ENCODE assay signal across 15 cellular contexts in the genomic region with DNA sequence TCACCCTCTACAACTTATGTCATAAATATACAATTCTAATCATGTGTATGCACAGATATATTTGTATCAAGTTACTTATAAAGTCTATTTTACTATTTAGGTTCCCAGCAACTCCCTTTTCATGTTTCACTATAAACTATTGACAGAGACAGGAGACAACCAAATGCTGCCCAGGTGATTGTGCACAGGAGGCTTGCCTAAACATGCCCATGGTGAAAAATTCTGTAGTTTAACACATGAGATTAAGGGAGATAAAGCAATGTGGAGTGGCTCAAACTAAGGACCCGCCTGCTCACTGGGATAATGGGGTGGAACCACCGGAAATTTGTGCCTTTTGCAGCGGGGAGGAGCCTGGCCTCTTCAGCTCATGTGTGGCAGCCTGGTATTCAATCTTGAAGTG.
DNase-seq lines count a peak whose midpoint lies in the region; FAIRE-seq and TF ChIP-seq lines count a peak whose summit lies in the region.
"Had no signal": no experiment of that assay in that cellular context is flagged by ENCODE, and none has a peak within 500 bp of the region (broad histone marks: within the 10 kb centered on the region; RNA-seq: fewer than 3 reads in every experiment).

No MANE protein-coding gene starts in this region.

- peaks cover 27% of the 10 kb centered on the region for H3K4me1 Mint-ChIP-seq in neural progenitor cell
- H3K4me1 Mint-ChIP-seq: IgD-negative memory B cell had no signal

- H3K4me1 ChIP-seq in neural progenitor cell (no peaks in the 10 kb centered on the region), spleen (no peaks in the 10 kb centered on the region), SK-N-SH (ENCODE audit: control insufficient read depth in 1 of 2, insufficient read depth in 2 of 2, low read depth in 1 of 2, low read length in 1 of 2) (no peaks in the 10 kb centered on the region)
- H3K4me1 ChIP-seq: Caco-2, Peyer's patch, SJCRH30 had no signal

- H3K36me3 ChIP-seq in bronchial epithelial cell (ENCODE audit: control insufficient read depth, insufficient read depth, low read length) (no peaks in the 10 kb centered on the region), neural progenitor cell (no peaks in the 10 kb centered on the region), spleen (no peaks in the 10 kb centered on the region), SK-N-SH (replicated peaks in 1 of 2; ENCODE audit: control insufficient read depth in 1 of 2, insufficient read depth in 2 of 2, low read length in 1 of 2) (no peaks in the 10 kb centered on the region)
- H3K36me3 ChIP-seq: Peyer's patch, SJCRH30 had no signal

- no peak overlapping the region for H3K4me3 Mint-ChIP-seq in neural progenitor cell
- H3K4me3 Mint-ChIP-seq: IgD-negative memory B cell had no signal

- no peaks in the 10 kb centered on the region for H3K36me3 Mint-ChIP-seq in neural progenitor cell
- H3K36me3 Mint-ChIP-seq: IgD-negative memory B cell had no signal

- no peak for TF ChIP-seq RAD21 in SK-N-SH (IDR thresholded peaks at IDR 0.05; ENCODE audit: low read length)

- no peak overlapping the region for H3K27ac ChIP-seq in neural progenitor cell
- H3K27ac ChIP-seq in spleen, result no peak overlapping the region
- H3K27ac ChIP-seq in SK-N-SH (ENCODE audit: low read depth in 2 of 2, low read length in 1 of 2), result no peak overlapping the region
- H3K27ac ChIP-seq: Peyer's patch, SJCRH30 had no signal

- H3K27me3 ChIP-seq in bronchial epithelial cell (ENCODE audit: control insufficient read depth, insufficient read depth, low read length), result no peaks in the 10 kb centered on the region
- no peaks in the 10 kb centered on the region for H3K27me3 ChIP-seq in neural progenitor cell
- no peaks in the 10 kb centered on the region for H3K27me3 ChIP-seq in spleen (replicated peaks in 1 of 7)
- H3K27me3 ChIP-seq in SK-N-SH (ENCODE audit: insufficient read depth), result no peaks in the 10 kb centered on the region
- H3K27me3 ChIP-seq: Peyer's patch, SJCRH30 had no signal

- peak overlapping the region; percentile 55 for H2AFZ ChIP-seq in neural progenitor cell (replicated peaks)
- H2AFZ ChIP-seq in SK-N-SH (ENCODE audit: low read depth), result no peak overlapping the region

- no peaks in the 10 kb centered on the region for H3K9me3 Mint-ChIP-seq in neural progenitor cell

- H3K27ac Mint-ChIP-seq in neural progenitor cell, result no peak overlapping the region
- H3K27ac Mint-ChIP-seq: IgD-negative memory B cell had no signal

- H3K4me2 ChIP-seq in neural progenitor cell, result no peak overlapping the region
- no peak overlapping the region for H3K4me2 ChIP-seq in SK-N-SH

- peaks cover 3% of the 10 kb centered on the region; the same call in 1 of the 2 replicates for H3K9me2 ChIP-seq in SK-N-SH

- H3K27me3 Mint-ChIP-seq in neural progenitor cell (ENCODE audit: insufficient read depth, low read depth), result no peaks in the 10 kb centered on the region
- H3K27me3 Mint-ChIP-seq: IgD-negative memory B cell had no signal

- TF ChIP-seq CTCF in bronchial epithelial cell (IDR thresholded peaks at IDR 0.05; ENCODE audit: insufficient read depth, low read length, severe bottlenecking) (no peak), neural progenitor cell (IDR thresholded peaks at IDR 0.05) (no peak), spleen (IDR thresholded peaks at IDR 0.05 in 8 of 11, conservative IDR thresholded peaks at IDR 0.05 in 3 of 11) (no peak), SK-N-SH (IDR thresholded peaks at IDR 0.05) (no peak)

- no peaks in the 10 kb centered on the region for H4K20me1 ChIP-seq in neural progenitor cell (ENCODE audit: low read depth)
- no peaks in the 10 kb centered on the region for H4K20me1 ChIP-seq in SK-N-SH (ENCODE audit: insufficient read depth)

- intact Hi-C loops in spleen (cut with DNase I; ENCODE audit: low total_unique reads), result no loop called here

- H3K9me3 ChIP-seq in neural progenitor cell (ENCODE audit: low read depth) (no peaks in the 10 kb centered on the region), spleen (peaks cover 0 to 5% (median 0%) of the 10 kb centered on the region in 8 donors), SK-N-SH (no peaks in the 10 kb centered on the region)
- H3K9me3 ChIP-seq: Caco-2, Peyer's patch, SJCRH30 had no signal

- no peaks in the 10 kb centered on the region for H3F3A ChIP-seq in neural progenitor cell (ENCODE audit: low read depth)
- no peaks in the 10 kb centered on the region for H3F3A ChIP-seq in SK-N-SH (replicated peaks; ENCODE audit: insufficient read depth)

- no peak for TF ChIP-seq EP300 in SK-N-SH (IDR thresholded peaks at IDR 0.05; ENCODE audit: borderline replicate concordance in 1 of 2, low read depth in 1 of 2, low read length in 1 of 2)

- 63 to 78% (median 74%) methylated on average over 3 of the region's 3 CpGs for WGBS in spleen, 5 donors
- 15% methylated on average over 2 of the region's 3 CpGs for WGBS in SK-N-SH (ENCODE audit: low lambda C conversion rate)

- POLR2A ChIA-PET in SK-N-SH (lab: Yijun Ruan, JAX), result no interaction called here

- CTCF ChIA-PET in SK-N-SH (lab: Yijun Ruan, JAX), result interaction anchor here (0.6 kb wide), 1 partner anchor 55 kb away, joined by 3 read pairs; no protein-coding TSS in a partner anchor

- no peak for TF ChIP-seq POLR2A in spleen (IDR thresholded peaks at IDR 0.05)

- no peak for FAIRE-seq in bronchial epithelial cell (lab: Jason Lieb, UNC)

- H3K4me3 ChIP-seq in bronchial epithelial cell (ENCODE audit: low read depth, low read length) (no peak overlapping the region), neural progenitor cell (no peak overlapping the region), spleen (no peak overlapping the region), SK-N-SH (ENCODE audit: low read depth in 2 of 2, low read length in 1 of 2) (no peak overlapping the region)
- H3K4me3 ChIP-seq: Peyer's patch, SJCRH30 had no signal

- DNase-seq in NCI-H1105 (lab: John Stamatoyannopoulos, UW), result peak; percentile 26
- DNase-seq in NCI-H345 (lab: John Stamatoyannopoulos, UW), result peak; percentile 59
- peak; percentile 73 for DNase-seq in bronchial epithelial cell (ENCODE audit: low read depth)
- no peak for DNase-seq in neural progenitor cell (ENCODE audit: low spot score)
- no peak for DNase-seq in spleen
- no peak for DNase-seq in NCI-H1694 (lab: John Stamatoyannopoulos, UW)
- DNase-seq in hepatic stellate cell (ENCODE audit: low spot score), result no peak
- no peak for DNase-seq in SK-N-SH
- DNase-seq: AML-193, Caco-2, DMS53, NCI-H1436, Peyer's patch, SJCRH30 had no signal

- H3K9ac ChIP-seq in neural progenitor cell (no peak overlapping the region), SK-N-SH (no peak overlapping the region)

- H3K79me2 ChIP-seq in neural progenitor cell (ENCODE audit: low read depth), result no peaks in the 10 kb centered on the region
- no peaks in the 10 kb centered on the region for H3K79me2 ChIP-seq in SK-N-SH (ENCODE audit: insufficient read depth)

TF ChIP-seq in SK-N-SH, 30 proteins besides CTCF, POLR2A, EP300 and RAD21:
- TF ChIP-seq POLR2AphosphoS5 (IDR thresholded peaks at IDR 0.05; ENCODE audit: low read depth, low read length), result no peak
- no peak for TF ChIP-seq MXI1 (IDR thresholded peaks at IDR 0.05; ENCODE audit: low read depth, low read length)
- no peak for TF ChIP-seq TEAD4 (IDR thresholded peaks at IDR 0.05; ENCODE audit: borderline replicate concordance, insufficient read depth)
- no peak for TF ChIP-seq RXRA (IDR thresholded peaks at IDR 0.05; ENCODE audit: borderline replicate concordance, low read depth)
- no peak for TF ChIP-seq ZBTB33 (IDR thresholded peaks at IDR 0.05; ENCODE audit: borderline replicate concordance, low read depth)

Comparison
In these comparisons a context has a peak if more than half of its experiments do, and no peak if none do; other contexts are left out.
1. DNase-seq: peak in NCI-H1105 (single experiment), NCI-H345 (single experiment) and bronchial epithelial cell (single experiment); none in neural progenitor cell (single experiment), spleen (single experiment), NCI-H1694 (single experiment), hepatic stellate cell (single experiment) and SK-N-SH (single experiment).